ENCODE assay signal across 2 cellular contexts in genomic region chr2:171858397-171858958, GRCh38.
TF ChIP-seq lines count a peak whose summit lies in the region.

No MANE protein-coding gene starts in this region.

TF ChIP-seq in liver, 16 proteins besides CTCF, POLR2A, EP300 and RAD21 (continued from another document):
- TF ChIP-seq TAF1 (conservative IDR thresholded peaks at IDR 0.05) (no peak), RXRA (IDR thresholded peaks at IDR 0.05) (peak in 1 of 2 donors; percentile 36), NR2F2 (IDR thresholded peaks at IDR 0.05) (peak; percentile 73), HNF4A (conservative IDR thresholded peaks at IDR 0.05) (peak in 1 of 2 donors; percentile 56), SP1 (IDR thresholded peaks at IDR 0.05) (no peak)

TF ChIP-seq in HepG2, 621 proteins besides CTCF, POLR2A, EP300 and RAD21:
- TF ChIP-seq MYC (CRISPR knock-in tag; IDR thresholded peaks at IDR 0.05; ENCODE audit: borderline replicate concordance): no peak
- no peak for TF ChIP-seq ZNF615 (CRISPR knock-in tag; IDR thresholded peaks at IDR 0.05; ENCODE audit: borderline replicate concordance)
- TF ChIP-seq SIX1 (CRISPR knock-in tag; IDR thresholded peaks at IDR 0.05; ENCODE audit: borderline replicate concordance): no peak
- no peak for TF ChIP-seq MED13 (CRISPR knock-in tag; IDR thresholded peaks at IDR 0.05)
TF ChIP-seq in HepG2: peak in this region for 0.
